In genomic region chr11:22304337-22304961, GRCh38 we compare ENCODE assay signal across 9 cellular contexts. TPM values are rescaled to one million over a fixed set of nuclear protein-coding genes. Genes with fewer than 3 reads are reported as not detected.
A peak's percentile ranks its signal among the peaks of the same experiment; 100 is the strongest.
DNase-seq lines count a peak whose midpoint lies in the region; ATAC-seq and FAIRE-seq lines count a peak whose summit lies in the region.
"Had no signal": no experiment of that assay in that cellular context is flagged by ENCODE, and none has a peak within 500 bp of the region (broad histone marks: within the 10 kb centered on the region; RNA-seq: fewer than 3 reads in every experiment).

No MANE protein-coding gene starts in this region.

- H3K4me3 Mint-ChIP-seq in activated CD4-positive, alpha-beta T cell treated with anti-CD3 and anti-CD28 coated beads, Interleukin-2, amount 10 ng/mL, durations not matched to agents 7 days and 5 days, result no peak overlapping the region

- H3K9me3 Mint-ChIP-seq in activated CD4-positive, alpha-beta T cell treated with anti-CD3 and anti-CD28 coated beads, Interleukin-2, amount 10 ng/mL, durations not matched to agents 7 days and 5 days, result no peaks in the 10 kb centered on the region

- no peaks in the 10 kb centered on the region for H3K4me1 Mint-ChIP-seq in activated CD4-positive, alpha-beta T cell treated with anti-CD3 and anti-CD28 coated beads, Interleukin-2, amount 10 ng/mL, durations not matched to agents 7 days and 5 days

- H3K27ac Mint-ChIP-seq in activated CD4-positive, alpha-beta T cell treated with anti-CD3 and anti-CD28 coated beads, Interleukin-2, amount 10 ng/mL, durations not matched to agents 7 days and 5 days, result no peak overlapping the region

- peak; percentile 85 for FAIRE-seq in G401.6 (lab: Jason Lieb, UNC)

- CTCF ChIA-PET in activated CD4-positive, alpha-beta T cell treated with anti-CD3 and anti-CD28 coated beads, Interleukin-2, amount 10 ng/mL, durations not matched to agents 7 days and 5 days (lab: Charles Lee), result no interaction called here

- H3K36me3 Mint-ChIP-seq in activated CD4-positive, alpha-beta T cell treated with anti-CD3 and anti-CD28 coated beads, Interleukin-2, amount 10 ng/mL, durations not matched to agents 7 days and 5 days (ENCODE audit: low read depth), result no peaks in the 10 kb centered on the region

- DNase-seq in NCI-H526 treated with DMSO at 0.1 percent for 48 hours (lab: John Stamatoyannopoulos, UW), result peak; percentile 65
- DNase-seq in cerebellar cortex (ENCODE audit: low spot score), result peak; percentile 42
- peak; percentile 30 for DNase-seq in midbrain (lab: John Stamatoyannopoulos, UW)
- no peak for DNase-seq in activated CD4-positive, alpha-beta T cell treated with anti-CD3 and anti-CD28 coated beads, Interleukin-2, amount 10 ng/mL, durations not matched to agents 7 days and 5 days

- POLR2A ChIA-PET in activated CD4-positive, alpha-beta T cell treated with anti-CD3 and anti-CD28 coated beads, Interleukin-2, amount 10 ng/mL, durations not matched to agents 7 days and 5 days (lab: Charles Lee), result no interaction called here

- ATAC-seq in HG03139 (IDR thresholded peaks at IDR 0.05; ENCODE audit: unreplicated experiment) (peak; percentile 56), GM18520 (IDR thresholded peaks at IDR 0.05; ENCODE audit: unreplicated experiment) (no peak), GM21619 (IDR thresholded peaks at IDR 0.05; ENCODE audit: unreplicated experiment) (no peak)

- H3K27me3 Mint-ChIP-seq in activated CD4-positive, alpha-beta T cell treated with anti-CD3 and anti-CD28 coated beads, Interleukin-2, amount 10 ng/mL, durations not matched to agents 7 days and 5 days, result peaks cover 4% of the 10 kb centered on the region

RNA-seq across cellular contexts. Expression of gene SLC17A6, which starts 33.7 kb away (rescaled TPM):
- total RNA-seq in activated CD4-positive, alpha-beta T cell treated with anti-CD3 and anti-CD28 coated beads, Interleukin-2, amount 10 ng/mL, durations not matched to agents 7 days and 5 days, result not detected
- total RNA-seq: T-helper 2 cell treated with Interferon-gamma antibody and Interleukin-4, amounts not matched to agents 100 ng/mL and 5 ng/mL, for 36 hours had no signal
